ENCODE assay signal across 21 cellular contexts in the genomic region with DNA sequence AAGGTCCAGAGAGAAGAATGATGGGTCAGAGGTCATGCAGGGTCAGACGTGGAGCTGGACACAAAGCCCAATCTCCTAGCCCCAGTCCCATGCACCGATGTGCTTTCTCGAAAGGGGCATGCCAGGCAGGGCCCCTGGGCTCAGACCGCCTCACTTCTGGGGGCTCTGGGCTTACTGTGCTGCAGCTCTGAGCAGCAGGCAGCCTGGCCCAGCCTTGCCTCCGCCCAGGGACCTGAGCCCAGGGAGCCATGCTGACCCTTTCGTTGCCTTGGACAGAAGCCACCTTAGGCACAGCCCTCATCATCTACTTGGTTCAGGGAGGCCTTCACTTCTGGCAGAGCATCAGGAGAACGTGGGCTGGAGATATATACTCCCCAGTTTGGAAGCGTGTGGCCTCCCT.
DNase-seq lines count a peak whose midpoint lies in the region; ATAC-seq, FAIRE-seq and TF ChIP-seq lines count a peak whose summit lies in the region.
"Had no signal": no experiment of that assay in that cellular context is flagged by ENCODE, and none has a peak within 500 bp of the region (broad histone marks: within the 10 kb centered on the region; RNA-seq: fewer than 3 reads in every experiment).

No MANE protein-coding gene starts in this region.

- H3K79me2 ChIP-seq in H9 (ENCODE audit: insufficient read depth, low read length) (no peaks in the 10 kb centered on the region), SU-DHL-6 (ENCODE audit: insufficient read depth, low read length) (no peaks in the 10 kb centered on the region)

- no peaks in the 10 kb centered on the region for H3K9me2 ChIP-seq in SU-DHL-6 (replicated peaks; ENCODE audit: insufficient read depth, low read length)

- no peak overlapping the region for H3K4ac ChIP-seq in H9 (ENCODE audit: low read depth, low read length)

- H3K23me2 ChIP-seq in H9 (ENCODE audit: insufficient read length, low read depth, low read length, poor library complexity, severe bottlenecking) = no peaks in the 10 kb centered on the region

- H3K36me3 Mint-ChIP-seq in H9 (ENCODE audit: insufficient read depth in 1 of 3, low read depth in 3 of 3) = no peaks in the 10 kb centered on the region
- H3K36me3 Mint-ChIP-seq in memory B cell = peaks cover 6% of the 10 kb centered on the region
- no peaks in the 10 kb centered on the region for H3K36me3 Mint-ChIP-seq in natural killer cell treated with Interleukin-12 subunit alpha and Interleukin-12 subunit beta and Interleukin-15 and Interleukin-18, amount 100 ng/mL, for 72 hours

- H3K4me2 ChIP-seq in H9 (ENCODE audit: insufficient read depth, insufficient read length, low read length) (no peak overlapping the region), SU-DHL-6 (ENCODE audit: low read depth, low read length, poor library complexity, severe bottlenecking) (peak overlapping the region; percentile 59)

- no peaks in the 10 kb centered on the region for H4K20me1 ChIP-seq in H9 (ENCODE audit: control insufficient read depth, insufficient read depth, insufficient read length)
- H4K20me1 ChIP-seq in SU-DHL-6 (ENCODE audit: low read depth, low read length) = no peaks in the 10 kb centered on the region

- no peak overlapping the region for H4K5ac ChIP-seq in H9 (ENCODE audit: insufficient read length, low read depth, low read length)

- no peak for ATAC-seq in memory B cell (ENCODE audit: low read depth)
- no peak for ATAC-seq in natural killer cell treated with Interleukin-12 subunit alpha and Interleukin-12 subunit beta and Interleukin-15 and Interleukin-18, amount 100 ng/mL, for 72 hours
- ATAC-seq: right lobe of liver had no signal

- no peak overlapping the region for H2BK12ac ChIP-seq in H9 (ENCODE audit: insufficient read length, low read depth, low read length)

- H2AFZ ChIP-seq in H9 (ENCODE audit: low read length) (no peak overlapping the region), SU-DHL-6 (ENCODE audit: low read depth, low read length, severe bottlenecking) (no peak overlapping the region)

- no peaks in the 10 kb centered on the region for H3F3A ChIP-seq in SU-DHL-6 (ENCODE audit: insufficient read depth)

- no peak overlapping the region for H3K4me3 ChIP-seq in SU-DHL-6 (ENCODE audit: insufficient read depth, low read length, poor library complexity, severe bottlenecking)
- H3K4me3 ChIP-seq in thymus (ENCODE audit: low read length) = no peak overlapping the region
- H3K4me3 ChIP-seq: coronary artery, right lobe of liver had no signal

- no peaks in the 10 kb centered on the region for H3K9me3 Mint-ChIP-seq in H9
- peaks cover 2% of the 10 kb centered on the region for H3K9me3 Mint-ChIP-seq in memory B cell
- no peaks in the 10 kb centered on the region for H3K9me3 Mint-ChIP-seq in natural killer cell treated with Interleukin-12 subunit alpha and Interleukin-12 subunit beta and Interleukin-15 and Interleukin-18, amount 100 ng/mL, for 72 hours
- H3K9me3 Mint-ChIP-seq: immature natural killer cell had no signal

- no peak overlapping the region for H3K18ac ChIP-seq in H9 (ENCODE audit: insufficient read length, low read depth, low read length)

- H3K27me3 ChIP-seq in H9 (ENCODE audit: insufficient read depth, low read length) = no peaks in the 10 kb centered on the region
- no peaks in the 10 kb centered on the region for H3K27me3 ChIP-seq in SU-DHL-6 (ENCODE audit: low read length)
- H3K27me3 ChIP-seq in thymus (ENCODE audit: control insufficient read depth, insufficient read depth) = no peaks in the 10 kb centered on the region
- H3K27me3 ChIP-seq: right lobe of liver had no signal

- H3K27ac Mint-ChIP-seq in H9 (no peak overlapping the region), memory B cell (peak overlapping the region; percentile 91)
- no peak overlapping the region for H3K27ac Mint-ChIP-seq in natural killer cell treated with Interleukin-12 subunit alpha and Interleukin-12 subunit beta and Interleukin-15 and Interleukin-18, amount 100 ng/mL, for 72 hours

- H3K56ac ChIP-seq in H9 (ENCODE audit: insufficient read length, low read depth, low read length) = no peak overlapping the region

- H3K4me1 Mint-ChIP-seq in H9 = peaks cover 2 to 4% of the 10 kb centered on the region in 2 experiments
- H3K4me1 Mint-ChIP-seq in memory B cell = peaks cover 32% of the 10 kb centered on the region
- peaks cover 27 to 35% of the 10 kb centered on the region in 2 donors for H3K4me1 Mint-ChIP-seq in natural killer cell treated with Interleukin-12 subunit alpha and Interleukin-12 subunit beta and Interleukin-15 and Interleukin-18, amount 100 ng/mL, for 72 hours (ENCODE audit: low read depth in 2 of 2)

- FAIRE-seq in H54 (lab: Jason Lieb, UNC) = no peak

- no CpG with 5 or more reads among the region's 8 CpGs for WGBS in H9 (ENCODE audit: extremely low coverage, insufficient read length, low lambda C conversion rate)
- 96% methylated on average over 8 of the region's 8 CpGs for WGBS in thymus

- peak overlapping the region; percentile 52; the same call in 1 of the 2 replicates for H3K14ac ChIP-seq in H9 (ENCODE audit: insufficient read depth, low read length)

- H3K4me1 ChIP-seq in H9 (ENCODE audit: insufficient read depth, low read length) (no peaks in the 10 kb centered on the region; the same call in 1 of the 2 replicates), thymus (ENCODE audit: control insufficient read depth, insufficient read depth, low read length) (peaks cover 8% of the 10 kb centered on the region)
- H3K4me1 ChIP-seq: right lobe of liver had no signal

- H3K23ac ChIP-seq in H9 (ENCODE audit: insufficient read length, low read depth, low read length) = no peak overlapping the region

- H2BK5ac ChIP-seq in H9 (ENCODE audit: insufficient read length, low read length) = no peak overlapping the region

- H3K36me3 ChIP-seq in SU-DHL-6 (ENCODE audit: low read length) (no peaks in the 10 kb centered on the region), thymus (ENCODE audit: control insufficient read depth, insufficient read depth) (no peaks in the 10 kb centered on the region)
- H3K36me3 ChIP-seq: right lobe of liver had no signal

- H4K8ac ChIP-seq in H9 (replicated peaks; ENCODE audit: insufficient read length, low read depth, low read length) = no peak overlapping the region

- H2BK20ac ChIP-seq in H9 (ENCODE audit: low read depth, low read length, poor library complexity, severe bottlenecking) = no peak overlapping the region

- H3K79me1 ChIP-seq in H9 (ENCODE audit: insufficient read depth, low read depth, low read length, poor library complexity, severe bottlenecking) = no peaks in the 10 kb centered on the region

- TF ChIP-seq POLR2A in H54 (IDR thresholded peaks at IDR 0.05; ENCODE audit: low read depth, low read length) = no peak

- DNase-seq in H9 (no peak), memory B cell (ENCODE audit: low spot score in 2 of 2) (no peak), H54 (ENCODE audit: insufficient read length, low spot score) (no peak), EL (no peak), midbrain (lab: John Stamatoyannopoulos, UW) (no peak)
- DNase-seq in natural killer cell treated with Interleukin-12 subunit alpha and Interleukin-12 subunit beta and Interleukin-15 and Interleukin-18, amount 100 ng/mL, for 72 hours (ENCODE audit: low spot score) = no peak
- DNase-seq: activated CD4-positive, alpha-beta T cell treated with anti-CD3 and anti-CD28 coated beads, Interleukin-2, amount 50 U/mL, for 48 hours; activated naive CD4-positive, alpha-beta T cell treated with anti-CD3 and anti-CD28 coated beads, Interleukin-2, amount 50 U/mL, for 16 hours; activated T-cell treated with anti-CD3 and anti-CD28 coated beads, Interleukin-2, amount 50 U/mL, for 1 hour; DMS153; HCEC 1CT; immature natural killer cell; mesendoderm; NCI-H226; right lobe of liver; stimulated activated CD4-positive, alpha-beta T cell treated with anti-CD3 and anti-CD28 coated beads, Interleukin-1b, Interleukin-23, amount 100 ng/mL, for 48 hours; T-helper 1 cell had no signal

- H4K91ac ChIP-seq in H9 (ENCODE audit: insufficient read length, low read depth, low read length) = no peak overlapping the region

- H3K27ac ChIP-seq in H9 (ENCODE audit: insufficient read length, low read depth, low read length) (no peak overlapping the region), SU-DHL-6 (ENCODE audit: low read depth, low read length) (no peak overlapping the region), thymus (ENCODE audit: low read depth) (peak overlapping the region; percentile 33)
- H3K27ac ChIP-seq: VCaP had no signal

- H2BK120ac ChIP-seq in H9 (ENCODE audit: low read depth, low read length, poor library complexity, severe bottlenecking) = no peak overlapping the region

- H3K9ac ChIP-seq in H9 (ENCODE audit: extremely low read depth, insufficient read length, low read length) (no peak overlapping the region), SU-DHL-6 (ENCODE audit: low read length) (no peak overlapping the region)

- TF ChIP-seq CTCF in H9 (conservative IDR thresholded peaks at IDR 0.05) (no peak), SU-DHL-6 (IDR thresholded peaks at IDR 0.05; ENCODE audit: insufficient read depth, low read length, poor library complexity, severe bottlenecking) (no peak)

- H3K4me3 Mint-ChIP-seq in H9 (no peak overlapping the region), memory B cell (peak overlapping the region; percentile 88)
- H3K4me3 Mint-ChIP-seq in natural killer cell treated with Interleukin-12 subunit alpha and Interleukin-12 subunit beta and Interleukin-15 and Interleukin-18, amount 100 ng/mL, for 72 hours = no peak overlapping the region

- peaks cover 2% of the 10 kb centered on the region; the same call in 1 of the 2 replicates for H3K27me3 Mint-ChIP-seq in H9 (ENCODE audit: low read depth)
- H3K27me3 Mint-ChIP-seq in memory B cell = no peaks in the 10 kb centered on the region
- H3K27me3 Mint-ChIP-seq in natural killer cell treated with Interleukin-12 subunit alpha and Interleukin-12 subunit beta and Interleukin-15 and Interleukin-18, amount 100 ng/mL, for 72 hours = peaks cover 0 to 5% of the 10 kb centered on the region in 2 donors

- H2BK15ac ChIP-seq in H9 (ENCODE audit: low read depth, low read length) = no peak overlapping the region

- H2AK5ac ChIP-seq in H9 (ENCODE audit: insufficient read length, low read length) = no peak overlapping the region

- no peaks in the 10 kb centered on the region for H3K9me3 ChIP-seq in H9 (ENCODE audit: control insufficient read depth, low read depth, low read length)
- H3K9me3 ChIP-seq in SU-DHL-6 (ENCODE audit: insufficient read depth, low read length) = no peaks in the 10 kb centered on the region
- no peaks in the 10 kb centered on the region for H3K9me3 ChIP-seq in thymus (ENCODE audit: control insufficient read depth)
- H3K9me3 ChIP-seq: right lobe of liver had no signal

- H3T11ph ChIP-seq in H9 (ENCODE audit: low read length) = no peak overlapping the region
